Comparison of ENCODE assay signal across 26 cellular contexts in the genomic region with DNA sequence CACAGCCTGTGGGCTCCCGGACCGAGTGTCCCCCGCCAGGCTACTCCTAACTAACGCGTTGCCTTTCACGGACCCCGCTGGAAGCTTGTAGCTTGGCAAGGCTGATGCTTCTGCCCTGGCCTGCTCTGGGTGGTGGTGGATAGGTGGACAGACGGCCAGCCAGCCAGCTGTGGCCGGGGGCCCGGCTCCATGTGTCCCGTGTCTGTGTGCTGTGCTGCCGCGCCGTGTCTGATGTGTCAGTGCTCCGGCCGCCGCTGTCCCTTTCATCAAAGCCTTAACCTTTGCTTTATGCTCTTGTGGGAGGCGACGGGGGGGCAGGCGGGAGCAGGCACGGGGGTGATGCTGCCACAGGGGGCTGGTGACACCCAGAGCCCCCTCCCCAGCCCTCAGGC. TPM values are rescaled to one million over a fixed set of nuclear protein-coding genes. Genes with fewer than 3 reads are reported as not detected.
"Had no signal": no experiment of that assay in that cellular context is flagged by ENCODE, and none has a peak within 500 bp of the region (broad histone marks: within the 10 kb centered on the region; RNA-seq: fewer than 3 reads in every experiment).

No MANE protein-coding gene starts in this region.

- H3K4me1 ChIP-seq: esophagus muscularis mucosa, foreskin keratinocyte, gastroesophageal sphincter, heart left ventricle, left ventricle myocardium inferior, lower lobe of right lung, parathyroid adenoma, right lobe of liver, suprapubic skin had no signal

- H3K27ac Mint-ChIP-seq: natural killer cell; progenitor cell of endocrine pancreas; stimulated activated naive CD8-positive, alpha-beta T cell treated with anti-CD3 and anti-CD28 coated beads, Interleukin-15, amount 100 ng/mL, for 72 hours; type B pancreatic cell had no signal

- H3K4me2 ChIP-seq: hepatocyte had no signal

- H3K4me1 Mint-ChIP-seq: memory B cell, natural killer cell had no signal

- H3K9me3 ChIP-seq: esophagus muscularis mucosa, gastroesophageal sphincter, heart left ventricle, left ventricle myocardium inferior, lower lobe of right lung, neutrophil, right lobe of liver, suprapubic skin had no signal

- DNase-seq: dorsolateral prefrontal cortex; effector CD4-positive, alpha-beta T cell; foreskin keratinocyte; heart left ventricle; left cardiac atrium; left ventricle myocardium inferior; natural killer cell; right lobe of liver; small intestine; stimulated activated CD4-positive, alpha-beta T cell treated with anti-CD3 and anti-CD28 coated beads, Interleukin-15, amount 100 ng/mL, for 24 hours; stimulated activated CD4-positive, alpha-beta T cell treated with anti-CD3 and anti-CD28 coated beads, Interleukin-2, amount 100 ng/mL, for 48 hours; stimulated activated naive CD4-positive, alpha-beta T cell; stimulated activated naive CD8-positive, alpha-beta T cell treated with anti-CD3 and anti-CD28 coated beads, Interleukin-15, amount 100 ng/mL, for 72 hours had no signal

- H3K9ac ChIP-seq: parathyroid adenoma had no signal

- H3K27ac ChIP-seq: esophagus muscularis mucosa, foreskin keratinocyte, gastroesophageal sphincter, heart left ventricle, hepatocyte, left ventricle myocardium inferior, lower lobe of right lung, neutrophil, parathyroid adenoma, right lobe of liver, suprapubic skin had no signal

- H3K4me3 Mint-ChIP-seq: memory B cell; natural killer cell; stimulated activated naive CD8-positive, alpha-beta T cell treated with anti-CD3 and anti-CD28 coated beads, Interleukin-15, amount 100 ng/mL, for 72 hours; type B pancreatic cell had no signal

- H3K36me3 Mint-ChIP-seq: natural killer cell, type B pancreatic cell had no signal

- H3K79me2 ChIP-seq: hepatocyte, parathyroid adenoma had no signal

- H3K27me3 Mint-ChIP-seq: memory B cell; progenitor cell of endocrine pancreas; stimulated activated naive CD8-positive, alpha-beta T cell treated with anti-CD3 and anti-CD28 coated beads, Interleukin-15, amount 100 ng/mL, for 72 hours; type B pancreatic cell had no signal

- H3K4me3 ChIP-seq: dorsolateral prefrontal cortex, esophagus muscularis mucosa, gastroesophageal sphincter, heart left ventricle, hepatocyte, left ventricle myocardium inferior, lower lobe of right lung, right lobe of liver, suprapubic skin had no signal

- H3K36me3 ChIP-seq: right lobe of liver had no signal

- H3K27me3 ChIP-seq: dorsolateral prefrontal cortex, esophagus muscularis mucosa, foreskin keratinocyte, gastroesophageal sphincter, heart left ventricle, hepatocyte, neutrophil, right lobe of liver, suprapubic skin had no signal

- H3K9me3 Mint-ChIP-seq: memory B cell; natural killer cell; stimulated activated naive CD8-positive, alpha-beta T cell treated with anti-CD3 and anti-CD28 coated beads, Interleukin-15, amount 100 ng/mL, for 72 hours; type B pancreatic cell had no signal

- H2AFZ ChIP-seq: hepatocyte, parathyroid adenoma had no signal

RNA-seq across cellular contexts. Expression of gene CCDC188, which starts 5.0 kb away (rescaled TPM):
- total RNA-seq: epithelial cell of proximal tubule, foreskin keratinocyte, gastroesophageal sphincter, hepatocyte, left ventricle myocardium inferior, mononuclear cell, right lobe of liver had no signal
- polyA plus RNA-seq: foreskin keratinocyte, hepatocyte, neural cell had no signal
